Comparison of ENCODE assay signal across 8 cellular contexts in the genomic region with DNA sequence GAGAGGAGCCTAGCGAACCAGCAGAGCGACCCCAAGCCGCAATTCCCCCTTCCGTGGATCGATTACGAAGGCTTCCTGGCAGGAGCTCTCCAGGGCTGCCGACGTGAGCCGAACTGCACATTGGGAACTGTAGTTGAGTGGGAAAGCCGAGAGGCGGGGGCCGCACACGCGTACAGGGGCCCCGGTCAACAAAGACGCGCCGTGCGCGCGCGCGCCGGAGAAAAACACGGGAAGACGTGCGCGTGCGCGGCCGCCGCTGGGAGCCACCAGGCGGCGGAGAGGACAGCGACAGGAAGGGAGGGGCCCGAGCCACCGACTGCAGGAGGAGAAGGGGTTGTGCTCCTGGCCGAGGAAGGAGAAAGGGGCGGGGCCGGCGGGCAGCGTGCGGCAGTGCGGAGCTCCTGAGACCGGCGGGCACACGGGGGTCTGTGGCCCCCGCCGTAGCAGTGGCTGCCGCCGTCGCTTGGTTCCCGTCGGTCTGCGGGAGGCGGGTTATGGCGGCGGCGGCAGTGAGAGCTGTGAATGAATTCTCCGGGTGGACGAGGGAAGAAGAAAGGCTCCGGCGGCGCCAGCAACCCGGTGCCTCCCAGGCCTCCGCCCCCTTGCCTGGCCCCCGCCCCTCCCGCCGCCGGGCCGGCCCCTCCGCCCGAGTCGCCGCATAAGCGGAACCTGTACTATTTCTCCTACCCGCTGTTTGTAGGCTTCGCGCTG. TPM values are rescaled to one million over a fixed set of nuclear protein-coding genes. Genes with fewer than 3 reads are reported as not detected.
DNase-seq lines count a peak whose midpoint lies in the region; ATAC-seq and TF ChIP-seq lines count a peak whose summit lies in the region.

SPAST (plus strand) TSS at position 247 of the 711 bp plus-strand sequence; CDS start at position 523, 276 bp downstream.

- peaks cover 3% of the 10 kb centered on the region for H3K36me3 Mint-ChIP-seq in activated T-cell treated with anti-CD3 and anti-CD28 coated beads, Interleukin-2, amount 50 U/mL, for 4 hours (ENCODE audit: insufficient read depth)

- H3K36me3 ChIP-seq in DND-41 (ENCODE audit: insufficient read depth, low read length) (peaks cover 4% of the 10 kb centered on the region; the same call in 1 of the 2 replicates), KMS-11 (ENCODE audit: insufficient read depth) (no peaks in the 10 kb centered on the region), Panc1 (ENCODE audit: control insufficient read depth, insufficient read depth, low read length) (no peaks in the 10 kb centered on the region), esophagus (ENCODE audit: control insufficient read depth in 2 of 2, insufficient read depth in 2 of 2, low read length in 1 of 2) (no peaks in the 10 kb centered on the region), mucosa of stomach (ENCODE audit: control insufficient read depth, insufficient read depth, low read length) (no peaks in the 10 kb centered on the region)

- ATAC-seq in DND-41 (ENCODE audit: insufficient read depth, low read depth) = peak; percentile 92
- ATAC-seq in GM21737 (IDR thresholded peaks at IDR 0.05; ENCODE audit: unreplicated experiment) = peak; percentile 95
- peak; percentile 99 for ATAC-seq in Panc1
- ATAC-seq in activated T-cell treated with anti-CD3 and anti-CD28 coated beads, Interleukin-2, amount 50 U/mL, for 4 hours = peak; percentile 95 to 97

- H3K27me3 Mint-ChIP-seq in activated T-cell treated with anti-CD3 and anti-CD28 coated beads, Interleukin-2, amount 50 U/mL, for 4 hours (ENCODE audit: low read depth) = no peaks in the 10 kb centered on the region

- POLR2A ChIA-PET in Panc1 (lab: Charles Lee) = interaction anchor here (0.6 to 1.6 kb wide), 7 partner anchors 10 to 195 kb away, joined by 3 to 13 read pairs (median 4); partner anchors contain the start of genes DPY30 and SLC30A6

- CTCF ChIA-PET in Panc1 (lab: Charles Lee) = interaction anchor here (0.6 to 1.8 kb wide), 3 partner anchors 12 to 68 kb away, joined by 3 to 11 read pairs (median 3); partner anchors contain the start of gene DPY30

- H3K4me3 ChIP-seq in DND-41 (ENCODE audit: low read depth in 1 of 2, low read length in 2 of 2) (peak within 1 kb of the TSS; percentile 74 to 100), KMS-11 (IDR thresholded peaks at IDR 0.05; ENCODE audit: insufficient read depth, low read depth, low read length) (peak within 1 kb of the TSS; percentile 94), Panc1 (ENCODE audit: low read depth in 2 of 2, low read length in 2 of 2) (peak within 1 kb of the TSS; percentile 76 to 80), esophagus (ENCODE audit: low read depth in 1 of 2, low read length in 2 of 2) (peak within 1 kb of the TSS; percentile 65 to 88), mucosa of stomach (ENCODE audit: low read length) (peak within 1 kb of the TSS; percentile 67)

- peaks cover 37% of the 10 kb centered on the region for H3K4me1 ChIP-seq in DND-41 (ENCODE audit: insufficient read depth, low read length)
- peaks cover 20% of the 10 kb centered on the region for H3K4me1 ChIP-seq in KMS-11 (ENCODE audit: low read depth, poor library complexity, severe bottlenecking)
- no peaks in the 10 kb centered on the region; the same call in 1 of the 2 replicates for H3K4me1 ChIP-seq in Panc1 (ENCODE audit: control insufficient read depth, insufficient read depth, low read length)
- H3K4me1 ChIP-seq in esophagus (ENCODE audit: control insufficient read depth in 2 of 2, insufficient read depth in 2 of 2, low read length in 1 of 2) = no peaks in the 10 kb centered on the region
- no peaks in the 10 kb centered on the region for H3K4me1 ChIP-seq in mucosa of stomach (ENCODE audit: control insufficient read depth, insufficient read depth, low read length)

- H4K20me1 ChIP-seq in DND-41 (ENCODE audit: insufficient read depth, low read length) (no peaks in the 10 kb centered on the region), KMS-11 (ENCODE audit: insufficient read depth) (no peaks in the 10 kb centered on the region)

- H3K4me1 Mint-ChIP-seq in activated T-cell treated with anti-CD3 and anti-CD28 coated beads, Interleukin-2, amount 50 U/mL, for 4 hours (ENCODE audit: low read depth) = peaks cover 29% of the 10 kb centered on the region

- H3K27me3 ChIP-seq in DND-41 (ENCODE audit: insufficient read depth, low read length, poor library complexity) (no peaks in the 10 kb centered on the region), KMS-11 (ENCODE audit: insufficient read depth, low read depth) (no peaks in the 10 kb centered on the region), Panc1 (ENCODE audit: control insufficient read depth, insufficient read depth, low read length) (no peaks in the 10 kb centered on the region), esophagus (ENCODE audit: control insufficient read depth in 1 of 2, insufficient read depth in 2 of 2, low read length in 2 of 2) (no peaks in the 10 kb centered on the region), mucosa of stomach (ENCODE audit: control insufficient read depth, insufficient read depth, low read length) (no peaks in the 10 kb centered on the region)

- TF ChIP-seq CTCF in DND-41 (IDR thresholded peaks at IDR 0.05; ENCODE audit: borderline replicate concordance, extremely low read depth, low read length, poor library complexity, severe bottlenecking) = peak; percentile 51
- no peak for TF ChIP-seq CTCF in KMS-11 (conservative IDR thresholded peaks at IDR 0.05; ENCODE audit: low read depth, low read length)
- no peak; the same call in 1 of the 2 replicates for TF ChIP-seq CTCF in Panc1 (IDR thresholded peaks at IDR 0.05)

- no peaks in the 10 kb centered on the region for H3K9me3 Mint-ChIP-seq in activated T-cell treated with anti-CD3 and anti-CD28 coated beads, Interleukin-2, amount 50 U/mL, for 4 hours

- peak; percentile 98 for DNase-seq in DND-41
- DNase-seq in Panc1 (ENCODE audit: low read depth, low spot score) = peak; percentile 90
- peak; percentile 96 for DNase-seq in activated T-cell treated with anti-CD3 and anti-CD28 coated beads, Interleukin-2, amount 50 U/mL, for 4 hours
- DNase-seq in stimulated activated CD8-positive, alpha-beta memory T cell treated with anti-CD3 and anti-CD28 coated beads, Interleukin-7, amount 100 ng/mL, for 1 hour (ENCODE audit: low read depth in 2 of 2) = peak; percentile 90 to 92

- H3K79me2 ChIP-seq in DND-41 (ENCODE audit: insufficient read depth, low read length) (peaks cover 35% of the 10 kb centered on the region), KMS-11 (ENCODE audit: insufficient read depth, low read depth) (peaks cover 24% of the 10 kb centered on the region; the same call in 1 of the 2 replicates)

- H3K4me2 ChIP-seq in DND-41 (ENCODE audit: insufficient read depth, low read length) (peak within 1 kb of the TSS; percentile 100), KMS-11 (peak within 1 kb of the TSS; percentile 92)

- intact Hi-C loops in Panc1 (cut with micrococcal nuclease; ENCODE audit: unreplicated experiment) = no loop called here

- H3K27ac ChIP-seq in DND-41 (ENCODE audit: low read length) = peak within 1 kb of the TSS; percentile 85
- peak within 1 kb of the TSS; percentile 74 for H3K27ac ChIP-seq in KMS-11
- peak within 1 kb of the TSS; percentile 88 for H3K27ac ChIP-seq in Panc1 (ENCODE audit: low read length)
- peak within 1 kb of the TSS; percentile 94 to 96 for H3K27ac ChIP-seq in esophagus (ENCODE audit: low read depth in 2 of 2, low read length in 1 of 2)

- in situ Hi-C loops in Panc1 (cut with HindIII; ENCODE audit: low pct_unique_long_range_greater_than_20kb, low sequenced_read_pairs) = no loop called here

- peak within 1 kb of the TSS; percentile 94 for H2AFZ ChIP-seq in DND-41 (ENCODE audit: low read depth, low read length)
- H2AFZ ChIP-seq in KMS-11 (ENCODE audit: low read depth) = peak within 1 kb of the TSS; percentile 99

- H3K9me3 ChIP-seq in DND-41 (ENCODE audit: insufficient read depth, low read length, severe bottlenecking) (no peaks in the 10 kb centered on the region), Panc1 (ENCODE audit: control insufficient read depth, insufficient read depth, low read depth, low read length) (no peaks in the 10 kb centered on the region), esophagus (ENCODE audit: control insufficient read depth in 2 of 2, insufficient read depth in 1 of 2, low read depth in 1 of 2, low read length in 1 of 2) (no peaks in the 10 kb centered on the region), mucosa of stomach (ENCODE audit: control insufficient read depth, low read length) (no peaks in the 10 kb centered on the region)

- BruUV-seq in Panc1 (replicated peaks; lab: Mats Ljungman, UMichigan) = no TSS peak

- peak within 1 kb of the TSS; percentile 96 for H3K4me3 Mint-ChIP-seq in activated T-cell treated with anti-CD3 and anti-CD28 coated beads, Interleukin-2, amount 50 U/mL, for 4 hours

- peak within 1 kb of the TSS; percentile 66 for H3K9ac ChIP-seq in DND-41 (ENCODE audit: low read depth, low read length)
- H3K9ac ChIP-seq in KMS-11 = peak within 1 kb of the TSS; percentile 66
- peak within 1 kb of the TSS; percentile 66 for H3K9ac ChIP-seq in mucosa of stomach (ENCODE audit: low read length)

- WGBS in esophagus, 2 donors = 0% methylated on average over 65 to 79 of the region's 79 CpGs

RNA-seq across cellular contexts. Expression of gene SPAST, which starts in this region (rescaled TPM):
- total RNA-seq in Panc1 (2021; ENCODE audit: unreplicated experiment) = 37.8 TPM
- polyA plus RNA-seq in Panc1 (2012; ENCODE audit: insufficient read length) = 10.0 TPM
- 10 to 100 TPM; 16.2 to 19.8 (median 17.5) TPM for total RNA-seq in activated T-cell treated with anti-CD3 and anti-CD28 coated beads, Interleukin-2, amount 50 U/mL, for 4 hours
- 1 to 10 TPM; 3.6 to 3.9 TPM for polyA plus RNA-seq in esophagus

Comparison
In these comparisons a context has a peak if more than half of its experiments do, and no peak if none do; other contexts are left out.
1. Peak in every context shown above with its lines: DNase-seq, ATAC-seq, H3K4me3 ChIP-seq and H3K27ac ChIP-seq.